12 cellular contexts compared by ENCODE assay signal in genomic region chr6:129233458-129234134, GRCh38.
DNase-seq lines count a peak whose midpoint lies in the region; ATAC-seq lines count a peak whose summit lies in the region.
"Had no signal": no experiment of that assay in that cellular context is flagged by ENCODE, and none has a peak within 500 bp of the region (broad histone marks: within the 10 kb centered on the region; RNA-seq: fewer than 3 reads in every experiment).

No MANE protein-coding gene starts in this region.

- H3K4me3 Mint-ChIP-seq in stimulated activated naive B cell treated with anti-CD40 and anti-IgM and Interleukin-4, amounts not matched to agents 10 μg/mL and 1 μg/mL and 100 μg/mL, for 72 hours = peak overlapping the region in 1 of 2 donors; percentile 8

- H3K36me3 Mint-ChIP-seq in stimulated activated naive B cell treated with anti-CD40 and anti-IgM and Interleukin-4, amounts not matched to agents 10 μg/mL and 1 μg/mL and 100 μg/mL, for 72 hours = no peaks in the 10 kb centered on the region

- DNase-seq in stimulated activated naive B cell treated with anti-CD40 and anti-IgM and Interleukin-4, amounts not matched to agents 10 μg/mL and 1 μg/mL and 100 μg/mL, for 72 hours = no peak
- no peak for DNase-seq in NCI-H1694 treated with DMSO at 0.1 percent for 48 hours (lab: John Stamatoyannopoulos, UW)
- DNase-seq in activated CD4-positive, alpha-beta T cell treated with anti-CD3 and anti-CD28 coated beads, Interleukin-2, amount 50 U/mL, for 4 hours = no peak
- DNase-seq: activated CD4-positive, alpha-beta T cell treated with anti-CD3 and anti-CD28 coated beads for 4 hours; mammary epithelial cell; spleen; thyroid gland had no signal

- peaks cover 0 to 4% of the 10 kb centered on the region in 2 donors for H3K27me3 Mint-ChIP-seq in stimulated activated naive B cell treated with anti-CD40 and anti-IgM and Interleukin-4, amounts not matched to agents 10 μg/mL and 1 μg/mL and 100 μg/mL, for 72 hours

- peak overlapping the region; percentile 39 for H3K27ac Mint-ChIP-seq in stimulated activated naive B cell treated with anti-CD40 and anti-IgM and Interleukin-4, amounts not matched to agents 10 μg/mL and 1 μg/mL and 100 μg/mL, for 72 hours
- H3K27ac Mint-ChIP-seq: activated T-helper 2 cell treated with anti-CD3 and anti-CD28 coated beads, Interferon-gamma antibody, Interleukin-2, Interleukin-4, amounts not matched to agents 10 μg/mL and 5 μg/mL and 100 μg/mL, durations not matched to agents 14 hours and 24 hours and 36 hours had no signal

- peaks cover 0 to 1% of the 10 kb centered on the region in 2 donors for H3K9me3 Mint-ChIP-seq in stimulated activated naive B cell treated with anti-CD40 and anti-IgM and Interleukin-4, amounts not matched to agents 10 μg/mL and 1 μg/mL and 100 μg/mL, for 72 hours
- H3K9me3 Mint-ChIP-seq: activated T-helper 2 cell treated with anti-CD3 and anti-CD28 coated beads, Interferon-gamma antibody, Interleukin-2, Interleukin-4, amounts not matched to agents 10 μg/mL and 5 μg/mL and 100 μg/mL, durations not matched to agents 14 hours and 24 hours and 36 hours had no signal

- peaks cover 6 to 7% of the 10 kb centered on the region in 2 donors for H3K4me1 Mint-ChIP-seq in stimulated activated naive B cell treated with anti-CD40 and anti-IgM and Interleukin-4, amounts not matched to agents 10 μg/mL and 1 μg/mL and 100 μg/mL, for 72 hours

- ATAC-seq in GM19043 (IDR thresholded peaks at IDR 0.05; ENCODE audit: low read depth, unreplicated experiment) = peak; percentile 52
- ATAC-seq in HG02610 (IDR thresholded peaks at IDR 0.05; ENCODE audit: unreplicated experiment) = peak; percentile 61
- ATAC-seq in HG03520 (IDR thresholded peaks at IDR 0.05; ENCODE audit: unreplicated experiment) = peak; percentile 45
- peak; percentile 27 to 29 for ATAC-seq in stimulated activated naive B cell treated with anti-CD40 and anti-IgM and Interleukin-4, amounts not matched to agents 10 μg/mL and 1 μg/mL and 100 μg/mL, for 72 hours (replicated peaks)
- no peak for ATAC-seq in activated CD4-positive, CD25-positive, alpha-beta regulatory T cell treated with anti-CD3 and anti-CD28 coated beads, Interleukin-2, amount 50 U/mL, for 24 hours

Comparison
In these comparisons a context has a peak if more than half of its experiments do, and no peak if none do; other contexts are left out.
1. ATAC-seq: peak in GM19043 (single experiment), HG02610 (single experiment), HG03520 (single experiment) and stimulated activated naive B cell treated with anti-CD40 and anti-IgM and Interleukin-4, amounts not matched to agents 10 μg/mL and 1 μg/mL and 100 μg/mL, for 72 hours (2 of 2); none in activated CD4-positive, CD25-positive, alpha-beta regulatory T cell treated with anti-CD3 and anti-CD28 coated beads, Interleukin-2, amount 50 U/mL, for 24 hours (0 of 2).